ENCODE assay signal across 11 cellular contexts in the genomic region with DNA sequence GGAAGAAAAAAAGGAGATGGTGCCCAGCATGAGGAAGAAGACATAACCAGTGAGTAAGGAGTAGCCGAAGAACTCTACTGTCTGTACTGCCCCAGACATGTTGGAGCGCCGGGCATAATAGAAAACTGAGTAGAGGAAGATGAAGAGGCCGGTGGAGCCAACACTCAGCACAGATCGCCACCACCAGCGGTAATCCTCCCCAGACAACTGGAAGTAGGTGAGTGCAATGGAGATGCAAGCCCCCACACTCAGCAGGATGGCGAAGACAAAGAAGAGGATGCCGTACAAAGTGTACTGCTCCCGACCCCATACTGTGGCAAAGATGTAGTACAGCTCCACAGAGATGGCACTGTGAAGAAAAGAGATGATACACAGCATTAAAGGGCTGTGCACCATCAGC. TPM values are rescaled to one million over a fixed set of nuclear protein-coding genes. Genes with fewer than 3 reads are reported as not detected.
DNase-seq lines count a peak whose midpoint lies in the region; ATAC-seq and TF ChIP-seq lines count a peak whose summit lies in the region.
"Had no signal": no experiment of that assay in that cellular context is flagged by ENCODE, and none has a peak within 500 bp of the region (broad histone marks: within the 10 kb centered on the region; RNA-seq: fewer than 3 reads in every experiment).

No MANE protein-coding gene starts in this region.

- POLR2A ChIA-PET in activated CD4-positive, alpha-beta memory T cell treated with anti-CD3 and anti-CD28 coated beads for 36 hours (lab: Charles Lee) = interaction anchor here (1.0 to 2.3 kb wide), 12 partner anchors 9 to 119 kb away, joined by 3 to 13 read pairs (median 4); partner anchors contain the start of genes EMC9, IRF9, MDP1 and PSME1
- POLR2A ChIA-PET in activated CD4-positive, alpha-beta memory T cell treated with anti-CD3 and anti-CD28 coated beads, Interleukin-2, amount 10 ng/mL, durations not matched to agents 7 days and 5 days (lab: Charles Lee) = interaction anchor here (1.0 to 21.9 kb wide), 23 partner anchors 9 to 131 kb away, joined by 3 to 456 read pairs (median 6); partner anchors contain the start of genes CHMP4A, CIDEB, DCAF11 and DHRS1
- POLR2A ChIA-PET in Panc1 (lab: Charles Lee) = interaction anchor here (1.0 kb wide), 1 partner anchor 53 kb away, joined by 6 read pairs; the partner anchor contains the start of gene TINF2

- H3K4me3 Mint-ChIP-seq in activated CD4-positive, alpha-beta memory T cell treated with anti-CD3 and anti-CD28 coated beads for 36 hours = no peak overlapping the region
- H3K4me3 Mint-ChIP-seq in activated CD4-positive, alpha-beta memory T cell treated with anti-CD3 and anti-CD28 coated beads, Interleukin-2, amount 10 ng/mL, durations not matched to agents 7 days and 5 days = no peak overlapping the region
- H3K4me3 Mint-ChIP-seq in glutamatergic neuron (ENCODE audit: unreplicated experiment) = no peak overlapping the region

- peaks cover 36% of the 10 kb centered on the region for H3K36me3 Mint-ChIP-seq in activated CD4-positive, alpha-beta memory T cell treated with anti-CD3 and anti-CD28 coated beads for 36 hours
- peaks cover 56% of the 10 kb centered on the region for H3K36me3 Mint-ChIP-seq in activated CD4-positive, alpha-beta memory T cell treated with anti-CD3 and anti-CD28 coated beads, Interleukin-2, amount 10 ng/mL, durations not matched to agents 7 days and 5 days (ENCODE audit: low read depth)
- no peaks in the 10 kb centered on the region for H3K36me3 Mint-ChIP-seq in glutamatergic neuron (ENCODE audit: unreplicated experiment)

- H3K4me3 ChIP-seq in Panc1 (ENCODE audit: low read depth in 2 of 2, low read length in 2 of 2) (no peak overlapping the region; a peak in 2 of 4 replicates), spleen (peak overlapping the region in 1 of 8 donors; percentile 80)

- in situ Hi-C loops in Panc1 (cut with HindIII; ENCODE audit: low pct_unique_long_range_greater_than_20kb, low sequenced_read_pairs) = no loop called here

- no peak for ATAC-seq in Panc1

- H3K9me3 ChIP-seq in Panc1 (ENCODE audit: control insufficient read depth, insufficient read depth, low read depth, low read length) (no peaks in the 10 kb centered on the region), spleen (no peaks in the 10 kb centered on the region)
- H3K9me3 ChIP-seq: Peyer's patch, uterus had no signal

- WGBS in spleen, 5 donors = 91 to 96% (median 93%) methylated on average over 9 of the region's 9 CpGs

- H3K27ac ChIP-seq in Panc1 (ENCODE audit: low read length) (peak overlapping the region; percentile 83; the same call in 1 of the 2 replicates), spleen (peak overlapping the region in 6 of 8 donors; percentile 10 to 87 (median 77))

- BruUV-seq in Panc1 (replicated peaks; lab: Mats Ljungman, UMichigan) = no TSS peak

- TF ChIP-seq CTCF in Panc1 (IDR thresholded peaks at IDR 0.05) (no peak), glutamatergic neuron (IDR thresholded peaks at IDR 0.05; ENCODE audit: partially characterized antibody, unreplicated experiment) (no peak), spleen (IDR thresholded peaks at IDR 0.05 in 8 of 11, conservative IDR thresholded peaks at IDR 0.05 in 3 of 11) (no peak)

- H3K9me3 Mint-ChIP-seq in activated CD4-positive, alpha-beta memory T cell treated with anti-CD3 and anti-CD28 coated beads for 36 hours = no peaks in the 10 kb centered on the region
- H3K9me3 Mint-ChIP-seq in activated CD4-positive, alpha-beta memory T cell treated with anti-CD3 and anti-CD28 coated beads, Interleukin-2, amount 10 ng/mL, durations not matched to agents 7 days and 5 days = no peaks in the 10 kb centered on the region
- peaks cover 5% of the 10 kb centered on the region for H3K9me3 Mint-ChIP-seq in glutamatergic neuron (ENCODE audit: unreplicated experiment)

- H3K27me3 Mint-ChIP-seq in activated CD4-positive, alpha-beta memory T cell treated with anti-CD3 and anti-CD28 coated beads for 36 hours = no peaks in the 10 kb centered on the region
- H3K27me3 Mint-ChIP-seq in activated CD4-positive, alpha-beta memory T cell treated with anti-CD3 and anti-CD28 coated beads, Interleukin-2, amount 10 ng/mL, durations not matched to agents 7 days and 5 days = no peaks in the 10 kb centered on the region
- H3K27me3 Mint-ChIP-seq in glutamatergic neuron (ENCODE audit: unreplicated experiment) = peaks cover 7% of the 10 kb centered on the region

- peaks cover 2% of the 10 kb centered on the region; the same call in 1 of the 2 replicates for H3K36me3 ChIP-seq in Panc1 (ENCODE audit: control insufficient read depth, insufficient read depth, low read length)
- H3K36me3 ChIP-seq in spleen = peaks cover 0 to 60% (median 34%) of the 10 kb centered on the region in 6 donors
- H3K36me3 ChIP-seq: uterus had no signal

- CTCF ChIA-PET in activated CD4-positive, alpha-beta memory T cell treated with anti-CD3 and anti-CD28 coated beads for 36 hours (lab: Charles Lee) = interaction anchor here (0.7 to 3.2 kb wide), 6 partner anchors 10 to 119 kb away, joined by 3 to 18 read pairs (median 3); partner anchors contain the start of genes CIDEB and IRF9
- CTCF ChIA-PET in activated CD4-positive, alpha-beta memory T cell treated with anti-CD3 and anti-CD28 coated beads, Interleukin-2, amount 10 ng/mL, durations not matched to agents 7 days and 5 days (lab: Charles Lee) = interaction anchor here (0.7 to 2.2 kb wide), 5 partner anchors 25 to 118 kb away, joined by 3 to 11 read pairs (median 7); partner anchors contain the start of genes CHMP4A, CIDEB, IRF9 and MDP1
- CTCF ChIA-PET in Panc1 (lab: Charles Lee) = no interaction called here

- no peak for DNase-seq in activated CD4-positive, alpha-beta memory T cell treated with anti-CD3 and anti-CD28 coated beads for 36 hours
- no peak for DNase-seq in activated CD4-positive, alpha-beta memory T cell treated with anti-CD3 and anti-CD28 coated beads, Interleukin-2, amount 10 ng/mL, durations not matched to agents 7 days and 5 days
- no peak for DNase-seq in Panc1 (ENCODE audit: low read depth, low spot score)
- DNase-seq in glutamatergic neuron = no peak
- no peak for DNase-seq in spleen
- DNase-seq in iPS-NIHi7 (ENCODE audit: extremely low spot score) = no peak
- no peak for DNase-seq in A172 (ENCODE audit: low spot score)
- DNase-seq in occipital lobe (lab: John Stamatoyannopoulos, UW) = no peak

- intact Hi-C loops in activated CD4-positive, alpha-beta memory T cell treated with anti-CD3 and anti-CD28 coated beads for 36 hours (cut with micrococcal nuclease) = loop anchor here (2.0 kb wide), 4 partner anchors 43 to 75 kb away; partner anchors contain the start of genes DCAF11, GMPR2, NEDD8 and NRL
- intact Hi-C loops in Panc1 (cut with micrococcal nuclease; ENCODE audit: unreplicated experiment) = no loop called here
- intact Hi-C loops in spleen (cut with DNase I; ENCODE audit: low total_unique reads) = no loop called here

- no peak for TF ChIP-seq POLR2A in spleen (IDR thresholded peaks at IDR 0.05)

- peaks cover 47% of the 10 kb centered on the region for H3K4me1 Mint-ChIP-seq in activated CD4-positive, alpha-beta memory T cell treated with anti-CD3 and anti-CD28 coated beads for 36 hours (ENCODE audit: low read depth)
- peaks cover 66% of the 10 kb centered on the region for H3K4me1 Mint-ChIP-seq in activated CD4-positive, alpha-beta memory T cell treated with anti-CD3 and anti-CD28 coated beads, Interleukin-2, amount 10 ng/mL, durations not matched to agents 7 days and 5 days
- H3K4me1 Mint-ChIP-seq in glutamatergic neuron (ENCODE audit: low read depth, unreplicated experiment) = no peaks in the 10 kb centered on the region

- H3K27me3 ChIP-seq in Panc1 (ENCODE audit: control insufficient read depth, insufficient read depth, low read length) (no peaks in the 10 kb centered on the region), spleen (replicated peaks in 1 of 7) (no peaks in the 10 kb centered on the region)
- H3K27me3 ChIP-seq: Peyer's patch, uterus had no signal

- peak overlapping the region; percentile 35 for H3K27ac Mint-ChIP-seq in activated CD4-positive, alpha-beta memory T cell treated with anti-CD3 and anti-CD28 coated beads for 36 hours
- no peak overlapping the region for H3K27ac Mint-ChIP-seq in activated CD4-positive, alpha-beta memory T cell treated with anti-CD3 and anti-CD28 coated beads, Interleukin-2, amount 10 ng/mL, durations not matched to agents 7 days and 5 days
- peak overlapping the region; percentile 17 for H3K27ac Mint-ChIP-seq in glutamatergic neuron (ENCODE audit: unreplicated experiment)

- H3K4me1 ChIP-seq in Panc1 (ENCODE audit: control insufficient read depth, insufficient read depth, low read length) (peaks cover 10% of the 10 kb centered on the region; the same call in 1 of the 2 replicates), spleen (peaks cover 19 to 72% (median 34%) of the 10 kb centered on the region in 6 donors)
- H3K4me1 ChIP-seq: uterus had no signal

RNA-seq across cellular contexts. Expression of gene IPO4, which starts 0.8 kb away (rescaled TPM):
- total RNA-seq in activated CD4-positive, alpha-beta memory T cell treated with anti-CD3 and anti-CD28 coated beads for 36 hours = 10 to 100 TPM; 69.5 to 72.6 TPM
- 10 to 100 TPM; 24.0 to 26.2 TPM for total RNA-seq in activated CD4-positive, alpha-beta memory T cell treated with anti-CD3 and anti-CD28 coated beads, Interleukin-2, amount 10 ng/mL, durations not matched to agents 7 days and 5 days
- total RNA-seq in Panc1 (2021; ENCODE audit: unreplicated experiment) (103 TPM), glutamatergic neuron (ENCODE audit: unreplicated experiment) (25.5 TPM), spleen (10 to 100 TPM; 20.0 to 49.7 (median 29.9) TPM), occipital lobe (11.7 TPM)
- 76.3 TPM for polyA plus RNA-seq in Panc1 (2012; ENCODE audit: insufficient read length)
- 10 to 100 TPM; 10.0 to 14.7 (median 10.4) TPM for polyA plus RNA-seq in spleen
- total RNA-seq in A172 (2014; rRNA removed; shearing (Covaris generic)) = 49.5 and 53.2 TPM in 2 replicates

RNA-seq across cellular contexts. Expression of gene TM9SF1, which starts 5.8 kb away (rescaled TPM):
- total RNA-seq in activated CD4-positive, alpha-beta memory T cell treated with anti-CD3 and anti-CD28 coated beads for 36 hours = 10 to 100 TPM; 23.7 to 26.7 TPM
- total RNA-seq in activated CD4-positive, alpha-beta memory T cell treated with anti-CD3 and anti-CD28 coated beads, Interleukin-2, amount 10 ng/mL, durations not matched to agents 7 days and 5 days = 10 to 100 TPM; 30.8 to 35.1 TPM
- total RNA-seq in Panc1 (2021; ENCODE audit: unreplicated experiment) (44.7 TPM), glutamatergic neuron (ENCODE audit: unreplicated experiment) (35.0 TPM), spleen (10 to 100 TPM; 30.4 to 53.6 (median 37.3) TPM), occipital lobe (20.6 TPM)
- polyA plus RNA-seq in Panc1 (2012; ENCODE audit: insufficient read length) = 35.7 TPM
- 10 to 100 TPM in 1 of 3 donors, 1 to 10 TPM in 2; 4.7 to 12.7 (median 7.9) TPM for polyA plus RNA-seq in spleen
- total RNA-seq in A172 (2014; rRNA removed; shearing (Covaris generic)) = 45.3 and 50.8 TPM in 2 replicates

RNA-seq across cellular contexts. Expression of gene TSSK4, which starts 16.0 kb away (rescaled TPM):
- total RNA-seq in activated CD4-positive, alpha-beta memory T cell treated with anti-CD3 and anti-CD28 coated beads for 36 hours = under 1 TPM in 1 of 2 experiments, not detected in 1; 0.50 TPM
- total RNA-seq in activated CD4-positive, alpha-beta memory T cell treated with anti-CD3 and anti-CD28 coated beads, Interleukin-2, amount 10 ng/mL, durations not matched to agents 7 days and 5 days = under 1 TPM; 0.48 to 0.76 TPM
- total RNA-seq in Panc1 (2021; ENCODE audit: unreplicated experiment) = not detected
- 1.3 TPM for polyA plus RNA-seq in Panc1 (2012; ENCODE audit: insufficient read length)
- not detected for total RNA-seq in glutamatergic neuron (ENCODE audit: unreplicated experiment)
- 1 to 10 TPM in 1 of 7 donors, under 1 TPM in 4, not detected in 2; 0.44 to 1.4 (median 0.61) TPM for total RNA-seq in spleen
- polyA plus RNA-seq in spleen = not detected
- total RNA-seq in A172 (2014; rRNA removed; shearing (Covaris generic)) = not detected in 2 replicates
- not detected for total RNA-seq in occipital lobe
- total RNA-seq: bronchial epithelial cell had no signal

RNA-seq across cellular contexts. Expression of gene REC8, which starts 17.6 kb away (rescaled TPM):
- 10 to 100 TPM; 24.9 to 27.9 TPM for total RNA-seq in activated CD4-positive, alpha-beta memory T cell treated with anti-CD3 and anti-CD28 coated beads for 36 hours
- total RNA-seq in activated CD4-positive, alpha-beta memory T cell treated with anti-CD3 and anti-CD28 coated beads, Interleukin-2, amount 10 ng/mL, durations not matched to agents 7 days and 5 days = 10 to 100 TPM; 48.0 to 51.9 TPM
- 9.8 TPM for total RNA-seq in Panc1 (2021; ENCODE audit: unreplicated experiment)
- 5.9 TPM for polyA plus RNA-seq in Panc1 (2012; ENCODE audit: insufficient read length)
- 136 TPM for total RNA-seq in glutamatergic neuron (ENCODE audit: unreplicated experiment)
- 10 to 100 TPM; 23.5 to 51.6 (median 38.0) TPM for total RNA-seq in spleen
- 10 to 100 TPM; 23.6 to 48.0 (median 43.1) TPM for polyA plus RNA-seq in spleen
- 0.91 TPM in 1 of 2 replicates, not detected in the other for total RNA-seq in A172 (2014; rRNA removed; shearing (Covaris generic))
- 20.4 TPM for total RNA-seq in occipital lobe

RNA-seq across cellular contexts. Expression of gene CHMP4A, which starts 23.8 kb away (rescaled TPM):
- 10 to 100 TPM; 79.0 to 84.6 TPM for total RNA-seq in activated CD4-positive, alpha-beta memory T cell treated with anti-CD3 and anti-CD28 coated beads for 36 hours
- 10 to 100 TPM; 92.9 to 97.9 TPM for total RNA-seq in activated CD4-positive, alpha-beta memory T cell treated with anti-CD3 and anti-CD28 coated beads, Interleukin-2, amount 10 ng/mL, durations not matched to agents 7 days and 5 days
- 42.4 TPM for total RNA-seq in Panc1 (2021; ENCODE audit: unreplicated experiment)
- 48.6 TPM for polyA plus RNA-seq in Panc1 (2012; ENCODE audit: insufficient read length)
- 32.4 TPM for total RNA-seq in glutamatergic neuron (ENCODE audit: unreplicated experiment)
- total RNA-seq in spleen = 10 to 100 TPM; 53.3 to 71.7 (median 61.9) TPM
- polyA plus RNA-seq in spleen = 100 to 1,000 TPM; 106 to 149 (median 132) TPM
- total RNA-seq in A172 (2014; rRNA removed; shearing (Covaris generic)) = 19.8 and 38.1 TPM in 2 replicates
- total RNA-seq in occipital lobe = 41.5 TPM
